ENCODE assay signal across 30 cellular contexts in the genomic region with DNA sequence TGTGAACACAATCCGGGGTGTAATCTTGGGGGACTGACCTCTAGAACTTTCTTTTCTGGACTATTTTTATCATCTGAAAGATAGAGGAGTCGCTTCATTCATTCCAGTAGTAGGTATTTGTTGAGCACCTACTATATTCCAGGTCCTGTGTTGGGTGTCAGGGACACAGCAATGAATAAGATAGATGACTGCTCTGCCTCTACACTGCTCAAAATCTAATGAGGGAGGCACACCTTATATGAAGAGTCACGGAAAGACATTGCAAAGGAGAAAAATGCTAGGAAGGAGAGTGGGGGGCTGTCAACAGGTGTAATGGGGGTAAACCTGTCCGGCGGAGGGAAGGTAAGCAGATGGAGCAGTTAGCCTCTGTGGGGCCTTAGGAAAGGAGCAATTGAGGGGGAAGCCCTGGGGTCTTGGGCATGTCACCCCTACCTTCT. TPM values are rescaled to one million over a fixed set of nuclear protein-coding genes. Genes with fewer than 3 reads are reported as not detected.
DNase-seq lines count a peak whose midpoint lies in the region; ATAC-seq, FAIRE-seq and TF ChIP-seq lines count a peak whose summit lies in the region.
"Had no signal": no experiment of that assay in that cellular context is flagged by ENCODE, and none has a peak within 500 bp of the region (broad histone marks: within the 10 kb centered on the region; RNA-seq: fewer than 3 reads in every experiment).

No MANE protein-coding gene starts in this region.

- H3K4me3 Mint-ChIP-seq in HFFc6, result peak overlapping the region; percentile 48; the same call in 1 of the 2 replicates
- no peak overlapping the region for H3K4me3 Mint-ChIP-seq in activated T-cell treated with anti-CD3 and anti-CD28 coated beads, Interleukin-2, amount 50 U/mL, for 72 hours
- H3K4me3 Mint-ChIP-seq: activated naive CD4-positive, alpha-beta T cell treated with anti-CD3 and anti-CD28 coated beads, Interleukin-2, amount 10 ng/mL, durations not matched to agents 7 days and 5 days; activated T-helper 1 cell treated with anti-CD3 and anti-CD28 coated beads, Interleukin-12 subunit alpha, Interleukin-12 subunit beta, Interleukin-2, Interleukin-4 antibody, amounts not matched to agents 30 ng/mL and 10 ng/mL and 1 ng/mL, durations not matched to agents 14 hours and 24 hours and 36 hours; mesothelial cell of epicardium; T-helper 17 cell had no signal

- WGBS in K562 (ENCODE audit: insufficient coverage, low coverage, missing lambda C conversion rate), result 13% methylated on average over 4 of the region's 5 CpGs

- H3K4me1 ChIP-seq in K562 (replicated peaks in 1 of 2; ENCODE audit: control insufficient read depth in 2 of 2, insufficient read depth in 2 of 2, low read length in 2 of 2), result peaks cover 22 to 34% of the 10 kb centered on the region in 2 experiments
- peaks cover 19% of the 10 kb centered on the region for H3K4me1 ChIP-seq in keratinocyte (ENCODE audit: control insufficient read depth, extremely low read depth, insufficient read depth, low read length)
- H3K4me1 ChIP-seq in uterus, result no peaks in the 10 kb centered on the region

- no peak; a peak in 1 of 4 replicates for TF ChIP-seq RAD21 in K562 (CRISPR knock-in tag; conservative IDR thresholded peaks at IDR 0.05 in 1 of 2, IDR thresholded peaks at IDR 0.05 in 1 of 2)

- H2AFZ ChIP-seq in K562 (ENCODE audit: low read depth, low read length), result no peak overlapping the region
- H2AFZ ChIP-seq in keratinocyte (ENCODE audit: control insufficient read depth, low read length), result no peak overlapping the region

- no peak for FAIRE-seq in K562 (lab: Jason Lieb, UNC)
- FAIRE-seq in keratinocyte (lab: Jason Lieb, UNC), result no peak
- FAIRE-seq: endothelial cell of umbilical vein, GM12878, GM19239 had no signal

- H3K27ac ChIP-seq in AG04450 (ENCODE audit: low read depth, low read length), result peak overlapping the region; percentile 83
- peak overlapping the region; percentile 93 for H3K27ac ChIP-seq in K562 (ENCODE audit: extremely low read depth, low read depth, low read length)
- no peak overlapping the region for H3K27ac ChIP-seq in keratinocyte (ENCODE audit: control insufficient read depth, insufficient read depth, low read length)
- H3K27ac ChIP-seq in uterus, result no peak overlapping the region
- H3K27ac ChIP-seq: RWPE1, SK-N-MC, thyroid gland had no signal

- no peaks in the 10 kb centered on the region for H3K27me3 ChIP-seq in AG04450 (ENCODE audit: control insufficient read depth, insufficient read depth, low read length)
- no peaks in the 10 kb centered on the region for H3K27me3 ChIP-seq in K562 (ENCODE audit: control insufficient read depth in 2 of 2, insufficient read depth in 2 of 2, low read length in 2 of 2)
- H3K27me3 ChIP-seq in keratinocyte (ENCODE audit: control insufficient read depth, extremely low read depth, insufficient read depth, low read length), result no peaks in the 10 kb centered on the region
- H3K27me3 ChIP-seq in uterus, result no peaks in the 10 kb centered on the region
- H3K27me3 ChIP-seq: thyroid gland had no signal

- TF ChIP-seq POLR2A in K562 (conservative IDR thresholded peaks at IDR 0.05), result no peak
- TF ChIP-seq POLR2A in uterus (IDR thresholded peaks at IDR 0.05), result no peak

- BruUV-seq in K562 (replicated peaks; lab: Mats Ljungman, UMichigan), result no TSS peak

- H3K4me1 Mint-ChIP-seq in HFFc6 (ENCODE audit: low read depth), result peaks cover 34% of the 10 kb centered on the region
- peaks cover 10% of the 10 kb centered on the region for H3K4me1 Mint-ChIP-seq in activated T-cell treated with anti-CD3 and anti-CD28 coated beads, Interleukin-2, amount 50 U/mL, for 72 hours (ENCODE audit: low read depth)
- H3K4me1 Mint-ChIP-seq: activated naive CD4-positive, alpha-beta T cell treated with anti-CD3 and anti-CD28 coated beads, Interleukin-2, amount 10 ng/mL, durations not matched to agents 7 days and 5 days had no signal

- peak overlapping the region; percentile 87 for H3K27ac Mint-ChIP-seq in HFFc6
- H3K27ac Mint-ChIP-seq in activated T-cell treated with anti-CD3 and anti-CD28 coated beads, Interleukin-2, amount 50 U/mL, for 72 hours, result no peak overlapping the region
- H3K27ac Mint-ChIP-seq: activated naive CD4-positive, alpha-beta T cell treated with anti-CD3 and anti-CD28 coated beads, Interleukin-2, amount 10 ng/mL, durations not matched to agents 7 days and 5 days; activated T-helper 1 cell treated with anti-CD3 and anti-CD28 coated beads, Interleukin-12 subunit alpha, Interleukin-12 subunit beta, Interleukin-2, Interleukin-4 antibody, amounts not matched to agents 30 ng/mL and 10 ng/mL and 1 ng/mL, durations not matched to agents 14 hours and 24 hours and 36 hours; progenitor cell of endocrine pancreas; T-helper 17 cell had no signal

- POLR2A ChIA-PET in AG04450 (lab: Yijun Ruan, JAX) (interaction anchor here (1.1 kb wide), 1 partner anchor 21 kb away, joined by 3 read pairs; no protein-coding TSS in a partner anchor), K562 (lab: Yijun Ruan, JAX) (no interaction called here)

- H3K4me3 ChIP-seq in AG04450 (ENCODE audit: low read depth, low read length), result no peak overlapping the region
- no peak overlapping the region for H3K4me3 ChIP-seq in K562
- H3K4me3 ChIP-seq in keratinocyte (ENCODE audit: control insufficient read depth in 2 of 3, extremely low read depth in 1 of 3, insufficient read depth in 2 of 3, low read depth in 1 of 3, low read length in 3 of 3), result no peak overlapping the region
- no peak overlapping the region for H3K4me3 ChIP-seq in uterus
- H3K4me3 ChIP-seq: GM12878, SK-N-MC, thyroid gland had no signal

- TF ChIP-seq EP300 in K562 (IDR thresholded peaks at IDR 0.05; ENCODE audit: low read length), result no peak

- in situ Hi-C loops in K562 (cut with MboI), result no loop called here

- TF ChIP-seq CTCF in AG04450 (IDR thresholded peaks at IDR 0.05; ENCODE audit: low read depth, low read length) (no peak), HFFc6 (IDR thresholded peaks at IDR 0.05) (no peak), K562 (IDR thresholded peaks at IDR 0.05 in 2 of 3, conservative IDR thresholded peaks at IDR 0.05 in 1 of 3; ENCODE audit: insufficient read depth in 2 of 3, low read depth in 1 of 3, low read length in 3 of 3) (no peak), keratinocyte (optimal IDR thresholded peaks at IDR 0.05 in 1 of 3, IDR thresholded peaks at IDR 0.05 in 1 of 3, conservative IDR thresholded peaks at IDR 0.05 in 1 of 3; ENCODE audit: extremely low read depth in 1 of 3, insufficient read depth in 2 of 3, low read length in 3 of 3) (no peak), uterus (IDR thresholded peaks at IDR 0.05) (no peak)

- no peaks in the 10 kb centered on the region for H3K79me2 ChIP-seq in K562 (ENCODE audit: control insufficient read depth, insufficient read depth, low read length)
- no peaks in the 10 kb centered on the region for H3K79me2 ChIP-seq in keratinocyte (ENCODE audit: control insufficient read depth, insufficient read depth, low read length)

- ATAC-seq in K562 (peak; percentile 39), HG03280 (IDR thresholded peaks at IDR 0.05; ENCODE audit: unreplicated experiment) (no peak)
- ATAC-seq in activated T-cell treated with anti-CD3 and anti-CD28 coated beads, Interleukin-2, amount 50 U/mL, for 72 hours (replicated peaks in 1 of 2), result no peak
- ATAC-seq: GM12878, left ventricle myocardium superior, sciatic nerve, T-helper 17 cell had no signal

- H3K36me3 Mint-ChIP-seq in HFFc6 (ENCODE audit: low read depth), result no peaks in the 10 kb centered on the region
- no peaks in the 10 kb centered on the region for H3K36me3 Mint-ChIP-seq in activated T-cell treated with anti-CD3 and anti-CD28 coated beads, Interleukin-2, amount 50 U/mL, for 72 hours (ENCODE audit: insufficient read depth in 2 of 2)
- H3K36me3 Mint-ChIP-seq: activated naive CD4-positive, alpha-beta T cell treated with anti-CD3 and anti-CD28 coated beads, Interleukin-2, amount 10 ng/mL, durations not matched to agents 7 days and 5 days; mesothelial cell of epicardium had no signal

- H4K20me1 ChIP-seq in K562 (replicated peaks; ENCODE audit: control insufficient read depth, insufficient read depth, low read length), result peaks cover 3% of the 10 kb centered on the region; the same call in 1 of the 2 replicates
- no peaks in the 10 kb centered on the region for H4K20me1 ChIP-seq in keratinocyte (ENCODE audit: control insufficient read depth, extremely low read depth, insufficient read depth, low read length)

- intact Hi-C loops in K562 (cut with micrococcal nuclease), result no loop called here
- intact Hi-C loops in uterus (cut with DNase I; ENCODE audit: low total_unique reads), result no loop called here

- DNase-seq in AG04450 (ENCODE audit: low read depth, low spot score), result no peak
- no peak for DNase-seq in HFFc6
- DNase-seq in K562 (ENCODE audit: extremely low read depth in 1 of 4, low spot score in 3 of 4), result no peak
- DNase-seq in keratinocyte (ENCODE audit: low read depth, low spot score), result no peak
- DNase-seq in activated T-cell treated with anti-CD3 and anti-CD28 coated beads, Interleukin-2, amount 50 U/mL, for 72 hours, result no peak
- DNase-seq in uterus, result no peak
- DNase-seq: activated CD4-positive, alpha-beta T cell treated with anti-CD3 and anti-CD28 coated beads, Interleukin-2, amount 50 U/mL, for 4 hours; activated naive CD4-positive, alpha-beta T cell treated with anti-CD3 and anti-CD28 coated beads, Interleukin-2, amount 10 ng/mL, durations not matched to agents 7 days and 5 days; amygdala; C1 segment of cervical spinal cord; hippocampal formation; islet precursor cell; left ventricle myocardium superior; NCI-H1092; NCI-H1694 treated with DMSO at 0.1 percent for 48 hours; NCI-H446; NCI-H748 treated with DMSO at 0.1 percent for 48 hours; stimulated activated CD4-positive, alpha-beta T cell treated with anti-CD3 and anti-CD28 coated beads, Interleukin-4, amount 100 ng/mL, for 1 hour; T-helper 17 cell; thyroid gland had no signal

- no peaks in the 10 kb centered on the region; the same call in 1 of the 2 replicates for H3K27me3 Mint-ChIP-seq in HFFc6 (ENCODE audit: insufficient read depth)
- H3K27me3 Mint-ChIP-seq in activated T-cell treated with anti-CD3 and anti-CD28 coated beads, Interleukin-2, amount 50 U/mL, for 72 hours (ENCODE audit: low read depth), result no peaks in the 10 kb centered on the region
- H3K27me3 Mint-ChIP-seq: activated naive CD4-positive, alpha-beta T cell treated with anti-CD3 and anti-CD28 coated beads, Interleukin-2, amount 10 ng/mL, durations not matched to agents 7 days and 5 days; T-helper 17 cell had no signal

- 0 out of 2 replicates have a peak overlapping the region, but pooled peaks have one; percentile 2 for H3K4me2 ChIP-seq in K562 (ENCODE audit: insufficient read depth, low read length)
- peak overlapping the region; percentile 63 for H3K4me2 ChIP-seq in keratinocyte (ENCODE audit: control insufficient read depth, extremely low read depth, insufficient read depth, low read depth, low read length)

- H3K36me3 ChIP-seq in K562 (ENCODE audit: control insufficient read depth, insufficient read depth, low read length), result no peaks in the 10 kb centered on the region
- no peaks in the 10 kb centered on the region for H3K36me3 ChIP-seq in keratinocyte (ENCODE audit: control insufficient read depth in 2 of 2, extremely low read depth in 1 of 2, insufficient read depth in 2 of 2, low read length in 2 of 2)
- H3K36me3 ChIP-seq in uterus, result no peaks in the 10 kb centered on the region
- H3K36me3 ChIP-seq: thyroid gland had no signal

- H3K9me1 ChIP-seq in K562 (ENCODE audit: control insufficient read depth, insufficient read depth, low read length) (no peaks in the 10 kb centered on the region), keratinocyte (ENCODE audit: control insufficient read depth, extremely low read depth, insufficient read depth, low read length) (no peaks in the 10 kb centered on the region)

- no peaks in the 10 kb centered on the region for H3K9me3 Mint-ChIP-seq in HFFc6
- no peaks in the 10 kb centered on the region for H3K9me3 Mint-ChIP-seq in activated T-cell treated with anti-CD3 and anti-CD28 coated beads, Interleukin-2, amount 50 U/mL, for 72 hours
- H3K9me3 Mint-ChIP-seq: activated naive CD4-positive, alpha-beta T cell treated with anti-CD3 and anti-CD28 coated beads, Interleukin-2, amount 10 ng/mL, durations not matched to agents 7 days and 5 days; activated T-helper 1 cell treated with anti-CD3 and anti-CD28 coated beads, Interleukin-12 subunit alpha, Interleukin-12 subunit beta, Interleukin-2, Interleukin-4 antibody, amounts not matched to agents 30 ng/mL and 10 ng/mL and 1 ng/mL, durations not matched to agents 14 hours and 24 hours and 36 hours; mesothelial cell of epicardium had no signal

- CTCF ChIA-PET in AG04450 (lab: Charles Lee), result no interaction called here
- CTCF ChIA-PET in K562 (lab: Yijun Ruan, JAX; ENCODE audit: low intra/inter-chr PET ratio), result no interaction called here

- no peak overlapping the region for H3K9ac ChIP-seq in K562 (ENCODE audit: insufficient read depth in 1 of 2, low read depth in 2 of 2, low read length in 2 of 2)
- H3K9ac ChIP-seq in keratinocyte (ENCODE audit: control insufficient read depth, extremely low read depth, insufficient read depth, low read length), result no peak overlapping the region

- dilution Hi-C loops in keratinocyte (cut with MboI; ENCODE audit: extremely low pct_ligation_motif_present, low sequenced_read_pairs), result no loop called here

- peaks cover under 1% of the 10 kb centered on the region; the same call in 1 of the 2 replicates for H3K9me3 ChIP-seq in AG04450 (ENCODE audit: control insufficient read depth, insufficient read depth, low read length)
- H3K9me3 ChIP-seq in K562 (replicated peaks; ENCODE audit: control insufficient read depth, insufficient read depth, low read depth, low read length), result no peaks in the 10 kb centered on the region
- no peaks in the 10 kb centered on the region for H3K9me3 ChIP-seq in keratinocyte (ENCODE audit: control insufficient read depth, low read depth, low read length)
- H3K9me3 ChIP-seq in uterus, result no peaks in the 10 kb centered on the region
- H3K9me3 ChIP-seq: thyroid gland had no signal

RNA-seq across cellular contexts. Expression of a gene that starts 8.8 kb away (rescaled TPM):
- 84.8 and 88.1 TPM in 2 replicates for polyA plus RNA-seq in AG04450 (2011; rRNA removed)
- polyA minus RNA-seq in AG04450 (2011; rRNA and poly(A)+ RNA removed), result 24.8 and 29.1 TPM in 2 replicates
- 10 to 100 TPM; 45.4 to 58.4 (median 51.5) TPM for total RNA-seq in HFFc6 (2021; fragmentation: NEBNext Ultra II Directional; extraction: Animal tissue kit (Norgen Biotek cat#: 25700))
- 20.0 and 25.5 TPM in 2 replicates for total RNA-seq in K562 (2011; cell fraction: chromatin; rRNA removed; ENCODE audit: low replicate concordance)
- total RNA-seq in K562 (2011; cell fraction: nucleolus; rRNA removed), result 14.6 and 19.0 TPM in 2 replicates
- 18.1 and 26.9 TPM in 2 replicates for total RNA-seq in K562 (2011; cell fraction: nucleoplasm; rRNA removed)
- total RNA-seq in K562 (2014; rRNA removed), result 24.5 and 27.4 TPM in 2 replicates
- total RNA-seq in K562 (2014; rRNA removed; fragmentation: Illumina TruSeq; extraction: Trizol), result 33.3 and 34.7 TPM in 2 replicates
- total RNA-seq in K562 (2015; rRNA removed; fragmentation: Illumina TruSeq; extraction: Trizol), result 33.1 and 34.4 TPM in 2 replicates
- 39.8 and 41.5 TPM in 2 replicates for total RNA-seq in K562 (2021)
- 62.8 and 71.5 TPM in 2 replicates for polyA plus RNA-seq in K562 (2011; rRNA removed)
- 47.9 and 63.7 TPM in 2 replicates for polyA plus RNA-seq in K562 (2011; cell fraction: cytosol; rRNA removed)
- polyA plus RNA-seq in K562 (2011; cell fraction: nucleus; rRNA removed), result 31.9 and 51.6 TPM in 2 replicates
- 52.0 and 91.9 TPM in 2 replicates for polyA plus RNA-seq in K562 (2012)
- 58.2 and 69.1 TPM in 2 replicates for polyA plus RNA-seq in K562 (2014; fragmentation: Illumina TruSeq; extraction: Trizol)
- polyA plus RNA-seq in K562 (2014; fragmentation: Nextera tagmentation; extraction: Ambion mirVana), result 10 to 100 TPM; 11.9 to 17.0 TPM
- 44.5 and 49.7 TPM in 2 replicates for polyA plus RNA-seq in K562 (2014; rRNA removed)
- polyA minus RNA-seq in K562 (2011; rRNA and poly(A)+ RNA removed), result 21.4 and 30.4 TPM in 2 replicates
- 16.0 and 16.4 TPM in 2 replicates for polyA minus RNA-seq in K562 (2011; cell fraction: cytosol; rRNA and poly(A)+ RNA removed)
- 4.0 and 8.4 TPM in 2 replicates for polyA minus RNA-seq in K562 (2011; cell fraction: nucleus; rRNA and poly(A)+ RNA removed)
- 33.4 to 39.9 TPM (median 35.8 TPM) in 3 replicates for polyA plus RNA-seq in keratinocyte
- 12.3 TPM for polyA plus RNA-seq in keratinocyte (2011; ENCODE audit: low read depth)
- polyA plus RNA-seq in keratinocyte (2011; cell fraction: cytosol; rRNA removed), result 34.5 and 46.9 TPM in 2 replicates
- 15.0 and 16.0 TPM in 2 replicates for polyA plus RNA-seq in keratinocyte (2011; cell fraction: nucleus; rRNA removed)
- polyA plus RNA-seq in keratinocyte (2012; ENCODE audit: low replicate concordance), result 23.4 and 34.3 TPM in 2 replicates
- polyA minus RNA-seq in keratinocyte, result 14.3 to 15.9 TPM (median 14.9 TPM) in 3 replicates
- polyA minus RNA-seq in keratinocyte (2011; cell fraction: cytosol; rRNA and poly(A)+ RNA removed), result 13.6 TPM
- polyA minus RNA-seq in keratinocyte (2011; cell fraction: nucleus; rRNA and poly(A)+ RNA removed), result 3.8 and 5.7 TPM in 2 replicates
- 10 to 100 TPM; 51.8 to 62.0 TPM for total RNA-seq in activated T-cell treated with anti-CD3 and anti-CD28 coated beads, Interleukin-2, amount 50 U/mL, for 72 hours
- 10 to 100 TPM; 11.3 to 31.6 (median 25.4) TPM for total RNA-seq in uterus

RNA-seq across cellular contexts. Expression of a gene that starts 10.1 kb away (rescaled TPM):
- polyA plus RNA-seq in AG04450 (2011; rRNA removed) (1.8 and 1.9 TPM in 2 replicates), K562 (2011; rRNA removed) (41.7 and 60.2 TPM in 2 replicates), K562 (2014; fragmentation: Illumina TruSeq; extraction: Trizol) (61.3 and 64.6 TPM in 2 replicates), K562 (2014; fragmentation: Nextera tagmentation; extraction: Ambion mirVana) (10 to 100 TPM in 1 of 2 experiments, 1 to 10 TPM in 1; 9.3 to 11.5 TPM), K562 (2014; rRNA removed) (55.5 and 57.3 TPM in 2 replicates), keratinocyte (0.68 to 1.1 TPM (median 0.86 TPM) in 3 replicates)
- polyA minus RNA-seq in AG04450 (2011; rRNA and poly(A)+ RNA removed), result 2.5 and 2.9 TPM in 2 replicates
- total RNA-seq in HFFc6 (2021; fragmentation: NEBNext Ultra II Directional; extraction: Animal tissue kit (Norgen Biotek cat#: 25700)), result 1 to 10 TPM in 5 of 6 experiments, under 1 TPM in 1; 0.74 to 1.5 (median 1.2) TPM
- total RNA-seq in K562 (2011; cell fraction: chromatin; rRNA removed; ENCODE audit: low replicate concordance), result 81.8 and 85.1 TPM in 2 replicates
- 51.8 and 54.4 TPM in 2 replicates for total RNA-seq in K562 (2011; cell fraction: nucleolus; rRNA removed)
- 68.3 and 91.9 TPM in 2 replicates for total RNA-seq in K562 (2011; cell fraction: nucleoplasm; rRNA removed)
- total RNA-seq in K562 (2014; rRNA removed) (49.1 and 53.9 TPM in 2 replicates), K562 (2014; rRNA removed; fragmentation: Illumina TruSeq; extraction: Trizol) (37.2 and 37.5 TPM in 2 replicates), K562 (2015; rRNA removed; fragmentation: Illumina TruSeq; extraction: Trizol) (34.4 and 35.3 TPM in 2 replicates), K562 (2021) (69.5 and 74.8 TPM in 2 replicates), uterus (1 to 10 TPM in 2 of 4 donors, under 1 TPM in 2; 0.26 to 5.0 (median 1.2) TPM)
- 40.1 and 59.1 TPM in 2 replicates for polyA plus RNA-seq in K562 (2011; cell fraction: cytosol; rRNA removed)
- 103 and 127 TPM in 2 replicates for polyA plus RNA-seq in K562 (2011; cell fraction: nucleus; rRNA removed)
- polyA plus RNA-seq in K562 (2012), result 27.1 and 34.4 TPM in 2 replicates
- 18.7 and 34.9 TPM in 2 replicates for polyA minus RNA-seq in K562 (2011; rRNA and poly(A)+ RNA removed)
- polyA minus RNA-seq in K562 (2011; cell fraction: cytosol; rRNA and poly(A)+ RNA removed), result 35.8 and 43.3 TPM in 2 replicates
- polyA minus RNA-seq in K562 (2011; cell fraction: nucleus; rRNA and poly(A)+ RNA removed), result 25.0 and 26.7 TPM in 2 replicates
- 0.36 TPM for polyA plus RNA-seq in keratinocyte (2011; ENCODE audit: low read depth)
- 0.47 and 0.49 TPM in 2 replicates for polyA plus RNA-seq in keratinocyte (2011; cell fraction: cytosol; rRNA removed)
- polyA plus RNA-seq in keratinocyte (2011; cell fraction: nucleus; rRNA removed), result 1.8 TPM in 2 replicates
- polyA plus RNA-seq in keratinocyte (2012; ENCODE audit: low replicate concordance), result 0.48 and 0.80 TPM in 2 replicates
- 0.58 to 1.0 TPM (median 0.69 TPM) in 3 replicates for polyA minus RNA-seq in keratinocyte
- 0.58 TPM for polyA minus RNA-seq in keratinocyte (2011; cell fraction: cytosol; rRNA and poly(A)+ RNA removed)
- polyA minus RNA-seq in keratinocyte (2011; cell fraction: nucleus; rRNA and poly(A)+ RNA removed), result 0.63 and 1.0 TPM in 2 replicates
- 1 to 10 TPM; 2.6 to 3.2 TPM for total RNA-seq in activated T-cell treated with anti-CD3 and anti-CD28 coated beads, Interleukin-2, amount 50 U/mL, for 72 hours

Comparison
In these comparisons a context has a peak if more than half of its experiments do, and no peak if none do; other contexts are left out.
1. H3K27ac ChIP-seq: peak in AG04450 (single experiment) and K562 (single experiment); none in keratinocyte (single experiment) and uterus (0 of 2).
2. RNA of a gene that starts 10.1 kb away (total RNA-seq): 34.4 to 91.9 TPM in K562; 2.6 to 3.2 TPM in activated T-cell treated with anti-CD3 and anti-CD28 coated beads, Interleukin-2, amount 50 U/mL, for 72 hours, 0.26 to 5.0 TPM in uterus and 0.74 to 1.5 TPM in HFFc6; every median in the first group is over 4 times any median in the second.